8 cellular contexts compared by ENCODE assay signal in genomic region chr1:26169669-26170471, GRCh38. TPM values are rescaled to one million over a fixed set of nuclear protein-coding genes. Genes with fewer than 3 reads are reported as not detected.
DNase-seq lines count a peak whose midpoint lies in the region; ATAC-seq and TF ChIP-seq lines count a peak whose summit lies in the region.

TSS of gene ZNF593 (plus strand) at chr1:26169908. CDS start at chr1:26169984, 76 bp downstream.

- H3K4me3 Mint-ChIP-seq in naive B cell, result peak within 1 kb of the TSS; percentile 89 to 95 (median 91)
- H3K4me3 Mint-ChIP-seq in stimulated activated effector memory CD8-positive, alpha-beta T cell treated with anti-CD3 and anti-CD28 coated beads, Interleukin-12 subunit alpha, Interleukin-12 subunit beta, amount 100 ng/mL, for 72 hours, result peak within 1 kb of the TSS; percentile 84

- H3K27me3 Mint-ChIP-seq in naive B cell, result peaks cover 0 to 5% (median 0%) of the 10 kb centered on the region in 3 donors

- TF ChIP-seq POLR2A in Peyer's patch (IDR thresholded peaks at IDR 0.05) (peak; percentile 33 to 62), esophagus squamous epithelium (IDR thresholded peaks at IDR 0.05) (peak in 2 of 4 donors; percentile 33 to 65)

- 1 to 4% methylated on average over 8 to 24 of the region's 76 CpGs for WGBS in esophagus squamous epithelium, 2 donors

- peak within 1 kb of the TSS; percentile 55 to 79 (median 74) for H3K27ac ChIP-seq in Peyer's patch
- peak within 1 kb of the TSS; percentile 86 to 92 (median 88) for H3K27ac ChIP-seq in esophagus squamous epithelium

- TF ChIP-seq RAD21 in Ishikawa (IDR thresholded peaks at IDR 0.05; ENCODE audit: low read depth), result peak; percentile 47

- intact Hi-C loops in esophagus squamous epithelium (cut with DNase I), result loop anchor here (10.0 kb wide), 1 partner anchor 145 kb away; the partner anchor contains the start of gene CD52

- DNase-seq in DMS79 (lab: John Stamatoyannopoulos, UW), result peak; percentile 63
- peak; percentile 89 to 96 (median 94) for DNase-seq in Peyer's patch
- DNase-seq in activated T-helper 1 cell treated with Interleukin-2 at 50 U/mL for 16 hours (ENCODE audit: low read depth), result peak; percentile 73
- peak; percentile 26 for DNase-seq in esophagus squamous epithelium (lab: John Stamatoyannopoulos, UW)
- DNase-seq in naive B cell, result peak; percentile 87
- peak; percentile 93 to 95 for DNase-seq in stimulated activated effector memory CD8-positive, alpha-beta T cell treated with anti-CD3 and anti-CD28 coated beads, Interleukin-12 subunit alpha, Interleukin-12 subunit beta, amount 100 ng/mL, for 72 hours (ENCODE audit: low spot score in 2 of 2)

- H3K4me1 ChIP-seq in Peyer's patch (peaks cover 0 to 14% (median 3%) of the 10 kb centered on the region in 4 donors), esophagus squamous epithelium (peaks cover 9 to 26% (median 17%) of the 10 kb centered on the region in 3 donors)

- no peak for TF ChIP-seq EP300 in Ishikawa (IDR thresholded peaks at IDR 0.05; ENCODE audit: borderline replicate concordance)

- no peaks in the 10 kb centered on the region for H3K36me3 Mint-ChIP-seq in naive B cell
- no peaks in the 10 kb centered on the region for H3K36me3 Mint-ChIP-seq in stimulated activated effector memory CD8-positive, alpha-beta T cell treated with anti-CD3 and anti-CD28 coated beads, Interleukin-12 subunit alpha, Interleukin-12 subunit beta, amount 100 ng/mL, for 72 hours

- TF ChIP-seq CTCF in Peyer's patch (IDR thresholded peaks at IDR 0.05) (peak; percentile 94 to 99 (median 97)), esophagus squamous epithelium (IDR thresholded peaks at IDR 0.05) (peak; percentile 79 to 98 (median 92))

- H3K9me3 ChIP-seq in Peyer's patch (no peaks in the 10 kb centered on the region), esophagus squamous epithelium (no peaks in the 10 kb centered on the region)

- ATAC-seq in GM21529 (IDR thresholded peaks at IDR 0.05; ENCODE audit: unreplicated experiment), result peak; percentile 88
- ATAC-seq in naive B cell (ENCODE audit: low read depth in 2 of 2), result peak; percentile 93
- peak; percentile 96 for ATAC-seq in stimulated activated effector memory CD8-positive, alpha-beta T cell treated with anti-CD3 and anti-CD28 coated beads, Interleukin-12 subunit alpha, Interleukin-12 subunit beta, amount 100 ng/mL, for 72 hours

- H3K27me3 ChIP-seq in Peyer's patch (no peaks in the 10 kb centered on the region), esophagus squamous epithelium (no peaks in the 10 kb centered on the region)

- H3K4me3 ChIP-seq in Peyer's patch (peak within 1 kb of the TSS; percentile 67 to 81 (median 74)), esophagus squamous epithelium (peak within 1 kb of the TSS; percentile 79 to 98 (median 90))

- H3K9me3 Mint-ChIP-seq in naive B cell, result no peaks in the 10 kb centered on the region
- H3K9me3 Mint-ChIP-seq in stimulated activated effector memory CD8-positive, alpha-beta T cell treated with anti-CD3 and anti-CD28 coated beads, Interleukin-12 subunit alpha, Interleukin-12 subunit beta, amount 100 ng/mL, for 72 hours, result no peaks in the 10 kb centered on the region

- H3K4me1 Mint-ChIP-seq in naive B cell, result peaks cover 7 to 25% (median 14%) of the 10 kb centered on the region in 3 donors
- peaks cover 26% of the 10 kb centered on the region for H3K4me1 Mint-ChIP-seq in stimulated activated effector memory CD8-positive, alpha-beta T cell treated with anti-CD3 and anti-CD28 coated beads, Interleukin-12 subunit alpha, Interleukin-12 subunit beta, amount 100 ng/mL, for 72 hours

- H3K36me3 ChIP-seq in Peyer's patch, result no peaks in the 10 kb centered on the region
- H3K36me3 ChIP-seq in esophagus squamous epithelium, result peaks cover 0 to 14% (median 0%) of the 10 kb centered on the region in 3 donors

- H3K27ac Mint-ChIP-seq in naive B cell, result peak within 1 kb of the TSS; percentile 66 to 97 (median 96)
- H3K27ac Mint-ChIP-seq in stimulated activated effector memory CD8-positive, alpha-beta T cell treated with anti-CD3 and anti-CD28 coated beads, Interleukin-12 subunit alpha, Interleukin-12 subunit beta, amount 100 ng/mL, for 72 hours, result peak within 1 kb of the TSS; percentile 90

TF ChIP-seq in Ishikawa, 13 proteins besides CTCF, POLR2A, EP300 and RAD21:
- no peak for TF ChIP-seq REST (IDR thresholded peaks at IDR 0.05; ENCODE audit: low read depth)
- no peak for TF ChIP-seq CEBPB (IDR thresholded peaks at IDR 0.05)
- TF ChIP-seq TAF1 (IDR thresholded peaks at IDR 0.05; ENCODE audit: low read depth), result peak; percentile 67; the same call in 1 of the 2 replicates
- TF ChIP-seq MAX (IDR thresholded peaks at IDR 0.05), result peak; percentile 98
- TF ChIP-seq FOXM1 (IDR thresholded peaks at IDR 0.05; ENCODE audit: borderline replicate concordance, low read depth), result no peak
- TF ChIP-seq USF1 (IDR thresholded peaks at IDR 0.05), result peak; percentile 71
- TF ChIP-seq TEAD4 (IDR thresholded peaks at IDR 0.05), result 0 out of 2 replicates have a peak, but pooled peaks have one; percentile 13
- 0 out of 2 replicates have a peak, but pooled peaks have one; percentile 8 for TF ChIP-seq YY1 (IDR thresholded peaks at IDR 0.05; ENCODE audit: low read depth)
- TF ChIP-seq CREB1 (IDR thresholded peaks at IDR 0.05; ENCODE audit: low read depth), result peak; percentile 97
- TF ChIP-seq ZBTB7A (IDR thresholded peaks at IDR 0.05; ENCODE audit: low read depth), result no peak; the same call in none of the 2 replicates
- TF ChIP-seq TCF12 (IDR thresholded peaks at IDR 0.05; ENCODE audit: low read depth), result peak; percentile 56; the same call in 1 of the 2 replicates
- peak; percentile 36; the same call in 1 of the 2 replicates for TF ChIP-seq NFIC (IDR thresholded peaks at IDR 0.05)
- no peak for TF ChIP-seq EGR1 (IDR thresholded peaks at IDR 0.05)

RNA-seq across cellular contexts. Expression of gene ZNF593, which starts in this region (rescaled TPM):
- total RNA-seq in Peyer's patch (10 to 100 TPM; 11.7 to 19.5 (median 15.5) TPM), esophagus squamous epithelium (10 to 100 TPM; 19.2 to 45.6 (median 24.7) TPM)
- 10 to 100 TPM; 33.3 to 52.3 (median 36.1) TPM for polyA plus RNA-seq in naive B cell (ENCODE audit: low read depth in 6 of 6)

Comparison
In these comparisons a context has a peak if more than half of its experiments do, and no peak if none do; other contexts are left out.
1. Peak in every context shown above with its lines: DNase-seq, ATAC-seq, H3K4me3 ChIP-seq and H3K27ac ChIP-seq.
2. DNase-seq: peak in every context shown above with its lines; median percentile 94 in Peyer's patch; 94 in stimulated activated effector memory CD8-positive, alpha-beta T cell treated with anti-CD3 and anti-CD28 coated beads, Interleukin-12 subunit alpha, Interleukin-12 subunit beta, amount 100 ng/mL, for 72 hours; 87 in naive B cell; 73 in activated T-helper 1 cell treated with Interleukin-2 at 50 U/mL for 16 hours; 63 in DMS79; 26 in esophagus squamous epithelium.